1 cellular context compared by ENCODE assay signal in the genomic region with DNA sequence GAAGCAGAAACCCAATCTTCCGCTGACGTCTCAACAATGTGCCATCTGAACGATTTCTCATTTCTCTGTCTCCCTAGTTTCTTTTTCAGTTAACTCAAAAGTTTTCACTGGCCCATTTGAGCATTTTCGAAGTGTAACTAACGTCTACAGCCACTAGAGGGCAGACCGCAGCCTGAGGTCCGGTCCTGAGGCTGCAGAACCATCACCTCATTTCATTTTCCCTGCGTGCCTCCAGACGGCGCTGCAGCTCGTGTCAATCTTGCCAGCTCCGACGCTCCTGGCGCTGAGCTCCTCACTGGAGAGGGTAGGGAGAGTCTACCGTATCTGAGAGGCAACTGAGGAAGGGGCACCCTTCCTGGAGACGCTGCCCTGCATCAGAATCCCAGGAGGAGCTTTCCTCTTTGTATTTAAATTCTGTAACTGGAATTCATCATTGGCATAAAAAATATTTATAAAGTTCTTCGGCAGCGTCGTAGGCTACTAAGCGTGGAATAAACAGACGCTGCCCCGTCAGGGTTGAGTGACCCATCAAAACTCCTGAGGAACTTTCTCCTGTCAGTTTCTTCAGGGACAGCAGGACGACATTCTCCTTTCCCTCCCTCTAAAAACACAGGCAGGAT.
TF ChIP-seq lines count a peak whose summit lies in the region.

No MANE protein-coding gene starts in this region.

TF ChIP-seq in H1, 55 proteins besides CTCF, POLR2A, EP300 and RAD21:
- TF ChIP-seq YY1 (IDR thresholded peaks at IDR 0.05; ENCODE audit: low read depth, low read length) (peak; percentile 70; the same call in 1 of the 2 replicates), TEAD4 (IDR thresholded peaks at IDR 0.05; ENCODE audit: low read depth, low read length) (peak; percentile 85), ASH2L (IDR thresholded peaks at IDR 0.05; ENCODE audit: low read length) (no peak), BRCA1 (IDR thresholded peaks at IDR 0.05; ENCODE audit: low read depth, low read length) (peak; percentile 54), JUND (IDR thresholded peaks at IDR 0.05; ENCODE audit: low read length) (peak; percentile 48; the same call in 1 of the 2 replicates), CREB1 (IDR thresholded peaks at IDR 0.05) (peak; percentile 50; the same call in 1 of the 2 replicates), MAX (IDR thresholded peaks at IDR 0.05) (0 out of 2 replicates have a peak, but pooled peaks have one; percentile 16), MAFK (IDR thresholded peaks at IDR 0.05; ENCODE audit: low read depth, low read length) (no peak)
- TF ChIP-seq, protein P1, sequence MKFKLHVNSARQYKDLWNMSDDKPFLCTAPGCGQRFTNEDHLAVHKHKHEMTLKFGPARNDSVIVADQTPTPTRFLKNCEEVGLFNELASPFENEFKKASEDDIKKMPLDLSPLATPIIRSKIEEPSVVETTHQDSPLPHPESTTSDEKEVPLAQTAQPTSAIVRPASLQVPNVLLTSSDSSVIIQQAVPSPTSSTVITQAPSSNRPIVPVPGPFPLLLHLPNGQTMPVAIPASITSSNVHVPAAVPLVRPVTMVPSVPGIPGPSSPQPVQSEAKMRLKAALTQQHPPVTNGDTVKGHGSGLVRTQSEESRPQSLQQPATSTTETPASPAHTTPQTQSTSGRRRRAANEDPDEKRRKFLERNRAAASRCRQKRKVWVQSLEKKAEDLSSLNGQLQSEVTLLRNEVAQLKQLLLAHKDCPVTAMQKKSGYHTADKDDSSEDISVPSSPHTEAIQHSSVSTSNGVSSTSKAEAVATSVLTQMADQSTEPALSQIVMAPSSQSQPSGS (IDR thresholded peaks at IDR 0.05; ENCODE audit: low read length) = 0 out of 2 replicates have a peak, but pooled peaks have one; percentile 30
TF ChIP-seq in H1: peak in this region for 7.
